Comparison of ENCODE assay signal across 9 cellular contexts in genomic region chr10:24944512-24945255, GRCh38. TPM values are rescaled to one million over a fixed set of nuclear protein-coding genes. Genes with fewer than 3 reads are reported as not detected.
DNase-seq lines count a peak whose midpoint lies in the region; ATAC-seq and TF ChIP-seq lines count a peak whose summit lies in the region.
"Had no signal": no experiment of that assay in that cellular context is flagged by ENCODE, and none has a peak within 500 bp of the region (broad histone marks: within the 10 kb centered on the region; RNA-seq: fewer than 3 reads in every experiment).

No MANE protein-coding gene starts in this region.

- CTCF ChIA-PET in HEK293T (lab: Yijun Ruan, JAX), result no interaction called here

- ATAC-seq in left lobe of liver, result no peak

- POLR2A ChIA-PET in HEK293T (lab: Yijun Ruan, JAX), result no interaction called here

- H3K4me3 ChIP-seq in skeletal muscle cell (ENCODE audit: low read depth, low read length), result no peak overlapping the region

- DNase-seq in HEK293T (ENCODE audit: extremely low spot score) (no peak), RKO (ENCODE audit: low spot score) (peak; percentile 82), fibroblast of gingiva (ENCODE audit: low read depth) (peak; percentile 20), skeletal muscle cell (ENCODE audit: low read depth) (peak; percentile 58), SIG-M5 (lab: John Stamatoyannopoulos, UW) (no peak), amygdala (lab: John Stamatoyannopoulos, UW) (no peak), left lobe of liver (ENCODE audit: low spot score) (no peak)
- DNase-seq: foreskin melanocyte, GOT3 had no signal

TF ChIP-seq in HEK293T, 16 proteins besides CTCF, POLR2A, EP300 and RAD21:
- TF ChIP-seq, protein P1, sequence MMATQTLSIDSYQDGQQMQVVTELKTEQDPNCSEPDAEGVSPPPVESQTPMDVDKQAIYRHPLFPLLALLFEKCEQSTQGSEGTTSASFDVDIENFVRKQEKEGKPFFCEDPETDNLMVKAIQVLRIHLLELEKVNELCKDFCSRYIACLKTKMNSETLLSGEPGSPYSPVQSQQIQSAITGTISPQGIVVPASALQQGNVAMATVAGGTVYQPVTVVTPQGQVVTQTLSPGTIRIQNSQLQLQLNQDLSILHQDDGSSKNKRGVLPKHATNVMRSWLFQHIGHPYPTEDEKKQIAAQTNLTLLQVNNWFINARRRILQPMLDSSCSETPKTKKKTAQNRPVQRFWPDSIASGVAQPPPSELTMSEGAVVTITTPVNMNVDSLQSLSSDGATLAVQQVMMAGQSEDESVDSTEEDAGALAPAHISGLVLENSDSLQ (IDR thresholded peaks at IDR 0.05), result peak; percentile 14; the same call in 1 of the 2 replicates
- TF ChIP-seq ZNF384 (IDR thresholded peaks at IDR 0.05), result no peak
TF ChIP-seq in HEK293T: peak in this region for 1.

RNA-seq across cellular contexts. Expression of gene PRTFDC1, which starts 7.7 kb away (rescaled TPM):
- 0.63 TPM for total RNA-seq in left lobe of liver

Comparison
In these comparisons a context has a peak if more than half of its experiments do, and no peak if none do; other contexts are left out.
1. DNase-seq: peak in RKO (single experiment), fibroblast of gingiva (single experiment) and skeletal muscle cell (single experiment); none in HEK293T (single experiment), SIG-M5 (single experiment), amygdala (0 of 56) and left lobe of liver (single experiment).